20 cellular contexts compared by ENCODE assay signal in genomic region chr22:19802881-19803735, GRCh38. TPM values are rescaled to one million over a fixed set of nuclear protein-coding genes. Genes with fewer than 3 reads are reported as not detected.
DNase-seq lines count a peak whose midpoint lies in the region; ATAC-seq and TF ChIP-seq lines count a peak whose summit lies in the region.
"Had no signal": no experiment of that assay in that cellular context is flagged by ENCODE, and none has a peak within 500 bp of the region (broad histone marks: within the 10 kb centered on the region; RNA-seq: fewer than 3 reads in every experiment).

No MANE protein-coding gene starts in this region.

- H3K36me3 ChIP-seq in HEK293 (ENCODE audit: control insufficient read depth in 2 of 2, insufficient read depth in 1 of 2, low read length in 2 of 2) (peaks cover 0 to 32% of the 10 kb centered on the region in 2 experiments; a peak in 1 of 3 replicates), thyroid gland (no peaks in the 10 kb centered on the region)
- H3K36me3 ChIP-seq: BE2C, MG63 had no signal

- DNase-seq in T-helper 17 cell (no peak), right cardiac atrium (peak in 2 of 3 donors; percentile 33 to 37), progenitor cell of endocrine pancreas (ENCODE audit: low spot score, unreplicated experiment) (no peak), thyroid gland (no peak), DMS53 treated with DMSO at 0.1 percent for 48 hours (lab: John Stamatoyannopoulos, UW; ENCODE audit: unreplicated experiment) (no peak), DMS153 (lab: John Stamatoyannopoulos, UW) (no peak)
- DNase-seq: CD8-positive, alpha-beta T cell; HFFc6; MG63; NCI-H1105; NCI-H1694 treated with DMSO at 0.1 percent for 48 hours; NCI-H446 treated with DMSO at 0.1 percent for 48 hours; NCI-H82 had no signal

- H3K27ac ChIP-seq in HEK293 (ENCODE audit: extremely low read depth, low read depth, low read length) (no peak overlapping the region), right cardiac atrium (ENCODE audit: low read length) (no peak overlapping the region), thyroid gland (no peak overlapping the region)
- H3K27ac ChIP-seq: KMS-11 had no signal

- intact Hi-C loops in right cardiac atrium (cut with DNase I) (no loop called here), thyroid gland (cut with DNase I) (no loop called here)

- H3K27me3 ChIP-seq in right cardiac atrium (ENCODE audit: control insufficient read depth, insufficient read depth): no peaks in the 10 kb centered on the region
- H3K27me3 ChIP-seq in thyroid gland: no peaks in the 10 kb centered on the region
- H3K27me3 ChIP-seq: BE2C, MG63 had no signal

- no peak for ATAC-seq in T-helper 17 cell
- no peak for ATAC-seq in right cardiac atrium
- ATAC-seq in HG03469 (IDR thresholded peaks at IDR 0.05; ENCODE audit: unreplicated experiment): no peak
- ATAC-seq: CD8-positive, alpha-beta T cell; GM23338; Panc1 had no signal

- H3K4me3 Mint-ChIP-seq in T-helper 17 cell (no peak overlapping the region), progenitor cell of endocrine pancreas (ENCODE audit: low read depth) (no peak overlapping the region)
- H3K4me3 Mint-ChIP-seq: CD8-positive, alpha-beta T cell; GM23338; HFFc6 had no signal

- CTCF ChIA-PET in HEK293 (lab: Yijun Ruan, JAX): interaction anchor here (1.2 kb wide), 1 partner anchor 33 kb away, joined by 4 read pairs; no protein-coding TSS in a partner anchor

- TF ChIP-seq CTCF in HEK293 (tag by site-specific recombination; IDR thresholded peaks at IDR 0.05): no peak
- no peak for TF ChIP-seq CTCF in progenitor cell of endocrine pancreas (IDR thresholded peaks at IDR 0.05; ENCODE audit: unreplicated experiment)
- no peak for TF ChIP-seq CTCF in thyroid gland (IDR thresholded peaks at IDR 0.05)

- WGBS in right cardiac atrium: 94% methylated on average over 19 of the region's 19 CpGs
- WGBS in thyroid gland, 2 donors: 92% methylated on average over 15 to 19 of the region's 19 CpGs

- H3K27me3 Mint-ChIP-seq in T-helper 17 cell (no peaks in the 10 kb centered on the region), progenitor cell of endocrine pancreas (no peaks in the 10 kb centered on the region)

- H3K4me1 ChIP-seq in HEK293 (ENCODE audit: control insufficient read depth, insufficient read depth, low read length) (peaks cover 3% of the 10 kb centered on the region), right cardiac atrium (ENCODE audit: control insufficient read depth, insufficient read depth, low read length) (no peaks in the 10 kb centered on the region), thyroid gland (peaks cover 12 to 16% of the 10 kb centered on the region in 2 donors)

- POLR2A ChIA-PET in HEK293 (lab: Yijun Ruan, JAX): no interaction called here

- no peak for TF ChIP-seq POLR2A in thyroid gland (IDR thresholded peaks at IDR 0.05)

- no peaks in the 10 kb centered on the region for H3K9me3 Mint-ChIP-seq in progenitor cell of endocrine pancreas (ENCODE audit: low read depth)
- H3K9me3 Mint-ChIP-seq: CD8-positive, alpha-beta T cell; GM23338; HFFc6 had no signal

- H3K4me3 ChIP-seq in HEK293 (ENCODE audit: low read depth, low read length): no peak overlapping the region
- no peak overlapping the region for H3K4me3 ChIP-seq in right cardiac atrium (ENCODE audit: low read length)
- H3K4me3 ChIP-seq in thyroid gland (replicated peaks in 1 of 3): no peak overlapping the region
- H3K4me3 ChIP-seq: GM23338, MG63 had no signal

- H3K27ac Mint-ChIP-seq in T-helper 17 cell: peak overlapping the region; percentile 68
- H3K27ac Mint-ChIP-seq in progenitor cell of endocrine pancreas: peak overlapping the region; percentile 4
- H3K27ac Mint-ChIP-seq: CD8-positive, alpha-beta T cell; GM23338; HFFc6 had no signal

- H3K4me1 Mint-ChIP-seq in T-helper 17 cell: peaks cover 5% of the 10 kb centered on the region
- H3K4me1 Mint-ChIP-seq in progenitor cell of endocrine pancreas (ENCODE audit: low read depth): no peaks in the 10 kb centered on the region
- H3K4me1 Mint-ChIP-seq: GM23338 had no signal

- H3K36me3 Mint-ChIP-seq in T-helper 17 cell (ENCODE audit: low read depth) (peaks cover 2% of the 10 kb centered on the region), progenitor cell of endocrine pancreas (ENCODE audit: insufficient read depth) (peaks cover 2% of the 10 kb centered on the region)

- H3K9me3 ChIP-seq in HEK293 (ENCODE audit: control insufficient read depth, insufficient read depth, low read depth, low read length) (no peaks in the 10 kb centered on the region), T-helper 17 cell (ENCODE audit: control insufficient read depth, low read length, poor library complexity, severe bottlenecking) (no peaks in the 10 kb centered on the region), right cardiac atrium (ENCODE audit: control insufficient read depth, low read length) (no peaks in the 10 kb centered on the region), thyroid gland (no peaks in the 10 kb centered on the region)
- H3K9me3 ChIP-seq: BE2C, MG63 had no signal

TF ChIP-seq in HEK293, 187 proteins besides CTCF, POLR2A, EP300 and RAD21:
- peak; percentile 76 for TF ChIP-seq ZIC2 (tag by site-specific recombination; IDR thresholded peaks at IDR 0.05)
- no peak for TF ChIP-seq ZBTB17 (tag by site-specific recombination; IDR thresholded peaks at IDR 0.05)

RNA-seq across cellular contexts. Expression of gene TBX1, which starts 42.5 kb away (rescaled TPM):
- total RNA-seq in T-helper 17 cell (not detected), right cardiac atrium (1 to 10 TPM in 1 of 4 donors, under 1 TPM in 3; 0.19 to 1.4 (median 0.78) TPM), progenitor cell of endocrine pancreas (4.2 and 5.9 TPM in 2 replicates), thyroid gland (10 to 100 TPM in 2 of 4 donors, 1 to 10 TPM in 2; 7.6 to 34.3 (median 18.5) TPM)
- 0.88 TPM for polyA plus RNA-seq in right cardiac atrium
- total RNA-seq: CD8-positive, alpha-beta T cell had no signal
- polyA plus RNA-seq: AG04450 had no signal

RNA-seq across cellular contexts. Expression of gene GNB1L, which starts 51.6 kb away (rescaled TPM):
- total RNA-seq in T-helper 17 cell (1 to 10 TPM; 5.0 to 6.2 TPM), right cardiac atrium (1 to 10 TPM; 2.8 to 4.9 (median 4.0) TPM), progenitor cell of endocrine pancreas (9.0 and 9.9 TPM in 2 replicates), thyroid gland (1 to 10 TPM; 1.8 to 5.1 (median 4.5) TPM)
- 2.1 TPM for polyA plus RNA-seq in right cardiac atrium

RNA-seq across cellular contexts. Expression of gene RTL10, which starts 51.6 kb away (rescaled TPM):
- total RNA-seq in T-helper 17 cell: 10 to 100 TPM; 12.4 to 13.1 TPM
- 1 to 10 TPM; 6.8 to 9.9 (median 8.8) TPM for total RNA-seq in right cardiac atrium
- polyA plus RNA-seq in right cardiac atrium: 5.8 TPM
- 27.2 and 27.4 TPM in 2 replicates for total RNA-seq in progenitor cell of endocrine pancreas
- total RNA-seq in thyroid gland: 10 to 100 TPM; 18.1 to 26.4 (median 23.7) TPM

Comparison
In these comparisons a context has a peak if more than half of its experiments do, and no peak if none do; other contexts are left out.
1. DNase-seq: peak in right cardiac atrium (2 of 3); none in T-helper 17 cell (0 of 3), progenitor cell of endocrine pancreas (single experiment), thyroid gland (0 of 2), DMS53 treated with DMSO at 0.1 percent for 48 hours (single experiment) and DMS153 (single experiment).